ENCODE assay signal across 2 cellular contexts in the genomic region with DNA sequence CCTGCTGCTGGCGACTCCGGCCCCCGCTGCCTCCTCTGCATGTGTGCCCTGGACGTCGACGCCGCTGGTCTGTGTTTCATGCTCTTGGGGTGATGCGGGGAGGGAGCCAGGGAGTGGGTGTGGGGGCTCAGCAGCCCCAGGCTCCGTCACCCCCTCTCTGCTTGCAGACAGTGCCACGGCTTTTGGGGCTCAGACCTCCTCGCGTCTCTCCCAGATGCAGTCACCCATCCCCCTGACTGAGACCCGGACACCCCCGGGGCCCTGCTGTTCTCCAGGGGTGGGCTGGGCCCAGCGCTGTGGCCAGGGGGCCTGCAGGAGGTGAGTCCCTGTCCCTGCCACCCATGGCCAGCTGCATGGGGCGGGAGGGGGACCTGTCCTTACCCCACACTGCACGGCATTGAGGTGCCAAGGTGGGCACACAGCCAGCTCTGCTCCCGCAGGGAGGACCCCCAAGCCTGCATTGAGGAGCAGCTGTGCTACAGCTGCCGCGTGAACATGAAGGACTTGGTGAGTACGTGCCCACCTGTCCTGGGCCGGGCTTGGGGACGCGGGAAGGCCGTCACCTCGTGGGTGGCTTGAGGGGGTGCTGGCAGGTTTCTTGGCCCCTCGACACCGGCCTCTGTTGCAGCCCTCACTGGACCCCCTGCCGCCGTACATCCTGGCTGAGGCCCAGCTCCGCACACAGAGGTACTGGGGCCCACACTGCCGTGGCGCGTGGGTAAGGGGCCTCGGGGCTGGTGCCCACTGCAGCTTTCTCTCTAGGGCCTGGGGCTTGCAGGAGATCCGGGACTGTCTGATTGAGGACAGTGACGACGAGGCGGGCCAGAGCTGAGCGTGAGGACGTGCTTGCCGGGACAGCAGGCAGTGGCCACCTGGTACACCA.
A peak's percentile ranks its signal among the peaks of the same experiment; 100 is the strongest.
TF ChIP-seq lines count a peak whose summit lies in the region.

No MANE protein-coding gene starts in this region.

TF ChIP-seq in HCT116, 20 proteins besides CTCF, POLR2A, EP300 and RAD21:
- TF ChIP-seq TCF7L2 (IDR thresholded peaks at IDR 0.05; ENCODE audit: borderline replicate concordance, extremely low read depth, insufficient read depth, insufficient read length), result no peak
- TF ChIP-seq CEBPB (IDR thresholded peaks at IDR 0.05; ENCODE audit: low read depth), result no peak
- TF ChIP-seq, protein P1, sequence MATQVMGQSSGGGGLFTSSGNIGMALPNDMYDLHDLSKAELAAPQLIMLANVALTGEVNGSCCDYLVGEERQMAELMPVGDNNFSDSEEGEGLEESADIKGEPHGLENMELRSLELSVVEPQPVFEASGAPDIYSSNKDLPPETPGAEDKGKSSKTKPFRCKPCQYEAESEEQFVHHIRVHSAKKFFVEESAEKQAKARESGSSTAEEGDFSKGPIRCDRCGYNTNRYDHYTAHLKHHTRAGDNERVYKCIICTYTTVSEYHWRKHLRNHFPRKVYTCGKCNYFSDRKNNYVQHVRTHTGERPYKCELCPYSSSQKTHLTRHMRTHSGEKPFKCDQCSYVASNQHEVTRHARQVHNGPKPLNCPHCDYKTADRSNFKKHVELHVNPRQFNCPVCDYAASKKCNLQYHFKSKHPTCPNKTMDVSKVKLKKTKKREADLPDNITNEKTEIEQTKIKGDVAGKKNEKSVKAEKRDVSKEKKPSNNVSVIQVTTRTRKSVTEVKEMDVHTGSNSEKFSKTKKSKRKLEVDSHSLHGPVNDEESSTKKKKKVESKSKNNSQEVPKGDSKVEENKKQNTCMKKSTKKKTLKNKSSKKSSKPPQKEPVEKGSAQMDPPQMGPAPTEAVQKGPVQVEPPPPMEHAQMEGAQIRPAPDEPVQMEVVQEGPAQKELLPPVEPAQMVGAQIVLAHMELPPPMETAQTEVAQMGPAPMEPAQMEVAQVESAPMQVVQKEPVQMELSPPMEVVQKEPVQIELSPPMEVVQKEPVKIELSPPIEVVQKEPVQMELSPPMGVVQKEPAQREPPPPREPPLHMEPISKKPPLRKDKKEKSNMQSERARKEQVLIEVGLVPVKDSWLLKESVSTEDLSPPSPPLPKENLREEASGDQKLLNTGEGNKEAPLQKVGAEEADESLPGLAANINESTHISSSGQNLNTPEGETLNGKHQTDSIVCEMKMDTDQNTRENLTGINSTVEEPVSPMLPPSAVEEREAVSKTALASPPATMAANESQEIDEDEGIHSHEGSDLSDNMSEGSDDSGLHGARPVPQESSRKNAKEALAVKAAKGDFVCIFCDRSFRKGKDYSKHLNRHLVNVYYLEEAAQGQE (IDR thresholded peaks at IDR 0.05; ENCODE audit: low read depth), result no peak

TF ChIP-seq in HepG2, 621 proteins besides CTCF, POLR2A, EP300 and RAD21:
- TF ChIP-seq ZNF235 (CRISPR knock-in tag; IDR thresholded peaks at IDR 0.05; ENCODE audit: borderline replicate concordance) (no peak), AGO2 (optimal IDR thresholded peaks at IDR 0.05; ENCODE audit: low read depth, low read length) (peak; percentile 16), RBM22 (optimal IDR thresholded peaks at IDR 0.05; ENCODE audit: low read length) (peak; percentile 75)
